ENCODE assay signal across 23 cellular contexts in the genomic region with DNA sequence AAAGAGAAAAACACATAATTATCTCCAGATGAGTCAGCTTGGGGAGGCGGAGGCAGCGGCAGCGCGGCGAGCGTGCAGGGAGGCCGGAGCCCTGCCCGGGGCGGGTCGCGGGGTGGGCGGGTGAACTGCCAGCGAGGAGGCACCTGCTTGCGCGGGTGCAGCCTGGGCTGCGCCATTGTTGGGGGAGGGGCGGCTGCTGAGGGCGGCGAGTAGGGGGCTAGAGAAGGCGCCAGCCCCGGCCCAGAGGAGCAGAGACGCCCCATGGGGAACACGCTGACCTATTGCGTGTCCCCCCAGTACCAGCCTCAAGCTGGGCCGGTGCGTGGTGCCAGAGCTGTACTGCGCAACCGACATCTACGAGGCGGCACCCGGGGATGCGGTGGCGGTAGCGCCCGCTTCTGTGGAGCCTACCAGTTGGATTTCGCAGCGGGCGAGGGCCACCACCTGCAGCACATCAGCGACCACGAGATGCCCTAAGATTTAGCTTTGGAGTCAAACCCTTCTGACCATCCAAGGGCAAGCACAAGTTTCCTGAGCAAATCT.
"Had no signal": no experiment of that assay in that cellular context is flagged by ENCODE, and none has a peak within 500 bp of the region (broad histone marks: within the 10 kb centered on the region; RNA-seq: fewer than 3 reads in every experiment).

No MANE protein-coding gene starts in this region.

- H3K4me1 ChIP-seq: breast epithelium, left lung had no signal

- H3K27ac Mint-ChIP-seq: natural killer cell treated with Interleukin-12 subunit alpha and Interleukin-12 subunit beta and Interleukin-15 and Interleukin-18, amount 100 ng/mL, for 72 hours; T-helper 1 cell treated with Interleukin-12 subunit alpha and Interleukin-12 subunit beta and Interleukin-4 antibody, amounts not matched to agents 30 μg/mL and 1 μg/mL, for 36 hours had no signal

- H3K27ac ChIP-seq: breast epithelium, heart left ventricle, left lung, stomach, tibial artery, VCaP had no signal

- DNase-seq: activated CD4-positive, alpha-beta T cell treated with anti-CD3 and anti-CD28 coated beads for 4 hours; activated CD4-positive, alpha-beta T cell treated with anti-CD3 and anti-CD28 coated beads, Interleukin-2, amount 50 U/mL, for 4 hours; activated effector memory CD4-positive, alpha-beta T cell treated with Interleukin-2 at 50 U/mL for 16 hours; activated naive CD4-positive, alpha-beta T cell treated with anti-CD3 and anti-CD28 coated beads, Interleukin-2, amount 50 U/mL, for 16 hours; central memory CD4-positive, alpha-beta T cell; heart left ventricle; kidney glomerular epithelial cell; left lung; mesendoderm; stimulated activated CD4-positive, alpha-beta T cell treated with anti-CD3 and anti-CD28 coated beads, Interleukin-12 subunit alpha, Interleukin-12 subunit beta, amount 100 ng/mL, for 4 hours; stimulated activated CD4-positive, alpha-beta T cell treated with anti-CD3 and anti-CD28 coated beads, Interleukin-4, amount 100 ng/mL, for 1 hour; stomach; T-helper 9 cell; tibial artery had no signal

- H3K9me3 ChIP-seq: tibial artery had no signal

- ATAC-seq: esophagus mucosa; left lung; natural killer cell treated with Interleukin-12 subunit alpha and Interleukin-12 subunit beta and Interleukin-15 and Interleukin-18, amount 100 ng/mL, for 72 hours; sciatic nerve; stimulated activated effector memory CD8-positive, alpha-beta T cell treated with anti-CD3 and anti-CD28 coated beads, Interleukin-12 subunit alpha, Interleukin-12 subunit beta, amount 100 ng/mL, for 72 hours had no signal

- H3K27me3 Mint-ChIP-seq: natural killer cell treated with Interleukin-12 subunit alpha and Interleukin-12 subunit beta and Interleukin-15 and Interleukin-18, amount 100 ng/mL, for 72 hours had no signal

- H3K27me3 ChIP-seq: breast epithelium, heart left ventricle, left lung, stomach, tibial artery had no signal

- H3K4me3 ChIP-seq: breast epithelium, heart left ventricle, left lung, lung, skin epidermis, stomach, tibial artery had no signal

- H3K36me3 ChIP-seq: breast epithelium had no signal

- H3K4me3 Mint-ChIP-seq: natural killer cell treated with Interleukin-12 subunit alpha and Interleukin-12 subunit beta and Interleukin-15 and Interleukin-18, amount 100 ng/mL, for 72 hours; stimulated activated effector memory CD8-positive, alpha-beta T cell treated with anti-CD3 and anti-CD28 coated beads, Interleukin-12 subunit alpha, Interleukin-12 subunit beta, amount 100 ng/mL, for 72 hours; T-helper 1 cell treated with Interleukin-12 subunit alpha and Interleukin-12 subunit beta and Interleukin-4 antibody, amounts not matched to agents 30 μg/mL and 1 μg/mL, for 36 hours had no signal
